Comparison of ENCODE assay signal across 17 cellular contexts in genomic region chr6:47153066-47153755, GRCh38.
DNase-seq lines count a peak whose midpoint lies in the region; ATAC-seq and TF ChIP-seq lines count a peak whose summit lies in the region.
"Had no signal": no experiment of that assay in that cellular context is flagged by ENCODE, and none has a peak within 500 bp of the region (broad histone marks: within the 10 kb centered on the region; RNA-seq: fewer than 3 reads in every experiment).

No MANE protein-coding gene starts in this region.

- H3K9me3 ChIP-seq in adipocyte (ENCODE audit: control insufficient read depth, low read length) = no peaks in the 10 kb centered on the region
- no peaks in the 10 kb centered on the region for H3K9me3 ChIP-seq in OCI-LY7 (ENCODE audit: low read length)
- H3K9me3 ChIP-seq: upper lobe of right lung had no signal

- H3K36me3 Mint-ChIP-seq in activated naive CD8-positive, alpha-beta T cell treated with anti-CD3 and anti-CD28 coated beads, Interleukin-2, amount 50 U/mL, for 24 hours (ENCODE audit: low read depth) = no peaks in the 10 kb centered on the region
- H3K36me3 Mint-ChIP-seq: naive thymus-derived CD8-positive, alpha-beta T cell; stimulated activated effector memory CD8-positive, alpha-beta T cell treated with anti-CD3 and anti-CD28 coated beads, Interleukin-12 subunit alpha, Interleukin-12 subunit beta, amount 100 ng/mL, for 72 hours had no signal

- no peaks in the 10 kb centered on the region for H4K20me1 ChIP-seq in OCI-LY7 (ENCODE audit: insufficient read depth, low read length)

- DNase-seq in AG08395 (ENCODE audit: low spot score) (peak; percentile 62), HT-29 (ENCODE audit: low spot score) (peak; percentile 62), adipocyte (ENCODE audit: low read depth) (peak; percentile 34), fibroblast of villous mesenchyme (ENCODE audit: low read depth) (peak; percentile 38), OCI-LY7 (ENCODE audit: low spot score) (no peak)
- no peak for DNase-seq in activated CD4-positive, alpha-beta T cell treated with anti-CD3 and anti-CD28 coated beads for 48 hours
- no peak for DNase-seq in activated naive CD8-positive, alpha-beta T cell treated with anti-CD3 and anti-CD28 coated beads, Interleukin-2, amount 50 U/mL, for 24 hours
- DNase-seq: activated CD4-positive, alpha-beta T cell treated with anti-CD3 and anti-CD28 coated beads for 1 hour; amniotic stem cell; DND-41; naive thymus-derived CD8-positive, alpha-beta T cell; NK-92 treated with Interleukin-12 subunit alpha and Interleukin-12 subunit beta, amount 100 ng/mL, for 24 hours; right cardiac atrium; stimulated activated CD4-positive, alpha-beta T cell treated with anti-CD3 and anti-CD28 coated beads, Interleukin-4, amount 100 ng/mL, for 24 hours; upper lobe of right lung had no signal

- CTCF ChIA-PET in OCI-LY7 (lab: Charles Lee; ENCODE audit: unreplicated experiment) = no interaction called here

- no peaks in the 10 kb centered on the region for H3K36me3 ChIP-seq in adipocyte (ENCODE audit: control insufficient read depth, insufficient read depth, low read length, severe bottlenecking)
- H3K36me3 ChIP-seq in OCI-LY7 (ENCODE audit: insufficient read depth, low read length) = no peaks in the 10 kb centered on the region
- H3K36me3 ChIP-seq: upper lobe of right lung had no signal

- H3K4me3 ChIP-seq in adipocyte (ENCODE audit: low read length) (no peak overlapping the region), fibroblast of villous mesenchyme (ENCODE audit: low read depth, low read length) (no peak overlapping the region), OCI-LY7 (ENCODE audit: low read depth, low read length, poor library complexity, severe bottlenecking) (no peak overlapping the region)
- H3K4me3 ChIP-seq: upper lobe of right lung had no signal

- POLR2A ChIA-PET in OCI-LY7 (lab: Charles Lee) = interaction anchor here (1.1 to 1.6 kb wide), 2 partner anchors 11 to 15 kb away, joined by 3 read pairs; no protein-coding TSS in a partner anchor

- H3K4me1 ChIP-seq in adipocyte (ENCODE audit: control insufficient read depth, insufficient read depth, low read length) (peaks cover 14% of the 10 kb centered on the region), OCI-LY7 (ENCODE audit: insufficient read depth, low read length, poor library complexity, severe bottlenecking) (no peaks in the 10 kb centered on the region)
- H3K4me1 ChIP-seq: upper lobe of right lung had no signal

- TF ChIP-seq CTCF in fibroblast of villous mesenchyme (IDR thresholded peaks at IDR 0.05; ENCODE audit: insufficient read depth, low read depth, low read length) (no peak), OCI-LY7 (conservative IDR thresholded peaks at IDR 0.05; ENCODE audit: low read length) (no peak)

- H3K4me3 Mint-ChIP-seq in activated naive CD8-positive, alpha-beta T cell treated with anti-CD3 and anti-CD28 coated beads, Interleukin-2, amount 50 U/mL, for 24 hours = no peak overlapping the region
- H3K4me3 Mint-ChIP-seq: naive thymus-derived CD8-positive, alpha-beta T cell; stimulated activated effector memory CD8-positive, alpha-beta T cell treated with anti-CD3 and anti-CD28 coated beads, Interleukin-12 subunit alpha, Interleukin-12 subunit beta, amount 100 ng/mL, for 72 hours had no signal

- no peaks in the 10 kb centered on the region for H3K9me2 ChIP-seq in OCI-LY7 (ENCODE audit: insufficient read depth, low read length)

- no peak overlapping the region for H3K27ac ChIP-seq in OCI-LY7 (ENCODE audit: low read depth, low read length, poor library complexity, severe bottlenecking)
- H3K27ac ChIP-seq: upper lobe of right lung had no signal

- no peaks in the 10 kb centered on the region for H3K4me1 Mint-ChIP-seq in activated naive CD8-positive, alpha-beta T cell treated with anti-CD3 and anti-CD28 coated beads, Interleukin-2, amount 50 U/mL, for 24 hours
- H3K4me1 Mint-ChIP-seq: naive thymus-derived CD8-positive, alpha-beta T cell; stimulated activated effector memory CD8-positive, alpha-beta T cell treated with anti-CD3 and anti-CD28 coated beads, Interleukin-12 subunit alpha, Interleukin-12 subunit beta, amount 100 ng/mL, for 72 hours had no signal

- peaks cover 3% of the 10 kb centered on the region for H3K27me3 Mint-ChIP-seq in activated naive CD8-positive, alpha-beta T cell treated with anti-CD3 and anti-CD28 coated beads, Interleukin-2, amount 50 U/mL, for 24 hours

- no peaks in the 10 kb centered on the region for H3K79me2 ChIP-seq in OCI-LY7 (ENCODE audit: insufficient read depth, low read depth, low read length)

- no peaks in the 10 kb centered on the region for H3K27me3 ChIP-seq in adipocyte (replicated peaks; ENCODE audit: control insufficient read depth, insufficient read depth, low read length)
- H3K27me3 ChIP-seq: upper lobe of right lung had no signal

- intact Hi-C loops in OCI-LY7 (cut with micrococcal nuclease; ENCODE audit: unreplicated experiment) = no loop called here

- no peak overlapping the region for H3K4me2 ChIP-seq in OCI-LY7 (ENCODE audit: low read length)

- no peak overlapping the region; the same call in 1 of the 2 replicates for H2AFZ ChIP-seq in OCI-LY7 (ENCODE audit: low read length)

- no TSS peak for BruUV-seq in OCI-LY7 (replicated peaks; lab: Mats Ljungman, UMichigan)

- no peak for ATAC-seq in activated naive CD8-positive, alpha-beta T cell treated with anti-CD3 and anti-CD28 coated beads, Interleukin-2, amount 50 U/mL, for 24 hours
- no peak for ATAC-seq in GM19324 (IDR thresholded peaks at IDR 0.05; ENCODE audit: low FRiP score, unreplicated experiment)
- ATAC-seq: naive thymus-derived CD8-positive, alpha-beta T cell; right cardiac atrium; stimulated activated effector memory CD8-positive, alpha-beta T cell treated with anti-CD3 and anti-CD28 coated beads, Interleukin-12 subunit alpha, Interleukin-12 subunit beta, amount 100 ng/mL, for 72 hours; upper lobe of right lung had no signal

- no peaks in the 10 kb centered on the region for H3K9me3 Mint-ChIP-seq in activated naive CD8-positive, alpha-beta T cell treated with anti-CD3 and anti-CD28 coated beads, Interleukin-2, amount 50 U/mL, for 24 hours
- H3K9me3 Mint-ChIP-seq: stimulated activated effector memory CD8-positive, alpha-beta T cell treated with anti-CD3 and anti-CD28 coated beads, Interleukin-12 subunit alpha, Interleukin-12 subunit beta, amount 100 ng/mL, for 72 hours had no signal

- no peak overlapping the region for H3K27ac Mint-ChIP-seq in activated naive CD8-positive, alpha-beta T cell treated with anti-CD3 and anti-CD28 coated beads, Interleukin-2, amount 50 U/mL, for 24 hours
- H3K27ac Mint-ChIP-seq: naive thymus-derived CD8-positive, alpha-beta T cell; stimulated activated effector memory CD8-positive, alpha-beta T cell treated with anti-CD3 and anti-CD28 coated beads, Interleukin-12 subunit alpha, Interleukin-12 subunit beta, amount 100 ng/mL, for 72 hours had no signal

- no peak overlapping the region for H3K9ac ChIP-seq in adipocyte (ENCODE audit: low read length)

Comparison
In these comparisons a context has a peak if more than half of its experiments do, and no peak if none do; other contexts are left out.
1. DNase-seq: peak in AG08395 (single experiment), HT-29 (single experiment), adipocyte (single experiment) and fibroblast of villous mesenchyme (single experiment); none in activated CD4-positive, alpha-beta T cell treated with anti-CD3 and anti-CD28 coated beads for 48 hours (single experiment), activated naive CD8-positive, alpha-beta T cell treated with anti-CD3 and anti-CD28 coated beads, Interleukin-2, amount 50 U/mL, for 24 hours (single experiment) and OCI-LY7 (single experiment).